23 cellular contexts compared by ENCODE assay signal in genomic region chr5:90398726-90399125, GRCh38. TPM values are rescaled to one million over a fixed set of nuclear protein-coding genes. Genes with fewer than 3 reads are reported as not detected.
DNase-seq lines count a peak whose midpoint lies in the region; ATAC-seq and TF ChIP-seq lines count a peak whose summit lies in the region.
"Had no signal": no experiment of that assay in that cellular context is flagged by ENCODE, and none has a peak within 500 bp of the region (broad histone marks: within the 10 kb centered on the region; RNA-seq: fewer than 3 reads in every experiment).

No MANE protein-coding gene starts in this region.

- no peak overlapping the region for H3K4me3 ChIP-seq in mucosa of descending colon
- H3K4me3 ChIP-seq: MG63 had no signal

- H3K36me3 ChIP-seq in mucosa of descending colon (ENCODE audit: low read depth), result no peaks in the 10 kb centered on the region

- peaks cover 11% of the 10 kb centered on the region for H3K4me1 Mint-ChIP-seq in T-helper 2 cell treated with Interferon-gamma antibody and Interleukin-4, amounts not matched to agents 5 μg/mL and 100 μg/mL, for 36 hours (ENCODE audit: low read depth)
- H3K4me1 Mint-ChIP-seq in MCF 10A (ENCODE audit: insufficient read depth, unreplicated experiment), result peaks cover 11% of the 10 kb centered on the region
- H3K4me1 Mint-ChIP-seq: B cell, H9 had no signal

- ATAC-seq in mucosa of descending colon, result no peak

- CTCF ChIA-PET in MCF 10A (lab: Yijun Ruan, JAX), result interaction anchor here (1.0 kb wide), 1 partner anchor 132 kb away, joined by 3 read pairs; no protein-coding TSS in a partner anchor

- H3K4me1 ChIP-seq in mucosa of descending colon (ENCODE audit: low read depth), result peaks cover 12% of the 10 kb centered on the region

- intact Hi-C loops in mucosa of descending colon (cut with DNase I, micrococcal nuclease) (no loop called here), MCF 10A (cut with micrococcal nuclease) (no loop called here)

- TF ChIP-seq CTCF in mucosa of descending colon (IDR thresholded peaks at IDR 0.05) (no peak), MCF 10A (IDR thresholded peaks at IDR 0.05; ENCODE audit: unreplicated experiment) (no peak)

- DNase-seq in T-helper 2 cell treated with Interferon-gamma antibody and Interleukin-4, amounts not matched to agents 5 μg/mL and 100 μg/mL, for 36 hours (ENCODE audit: low spot score), result no peak
- DNase-seq in T-helper 2 cell (no peak), caudate nucleus (lab: John Stamatoyannopoulos, UW) (peak in 12 of 61 donors; percentile 2 to 33 (median 6)), medulla oblongata (ENCODE audit: extremely low spot score) (peak; percentile 79), superior temporal gyrus (ENCODE audit: extremely low spot score) (peak; percentile 85), mucosa of descending colon (no peak), MCF 10A (ENCODE audit: unreplicated experiment) (no peak)
- no peak for DNase-seq in activated CD4-positive, alpha-beta T cell treated with anti-CD3 and anti-CD28 coated beads, Interleukin-2, amount 50 U/mL, for 1 hour
- DNase-seq: 8988T, DMS 273 treated with DMSO at 0.1 percent for 48 hours, DND-41, H9, MG63, NCI-H1092, NCI-H1436 treated with DMSO at 0.1 percent for 48 hours, NCI-H2029 treated with DMSO at 0.1 percent for 48 hours, NCI-H2171 treated with DMSO at 0.1 percent for 48 hours, NCI-H510A, NCI-H748 treated with DMSO at 0.1 percent for 48 hours, OCI-M1, Right ventricle myocardium superior had no signal

- H3K27ac Mint-ChIP-seq in T-helper 2 cell treated with Interferon-gamma antibody and Interleukin-4, amounts not matched to agents 5 μg/mL and 100 μg/mL, for 36 hours, result peak overlapping the region; percentile 34
- no peak overlapping the region for H3K27ac Mint-ChIP-seq in MCF 10A (ENCODE audit: low read depth, unreplicated experiment)
- H3K27ac Mint-ChIP-seq: B cell had no signal

- H3K36me3 Mint-ChIP-seq in T-helper 2 cell treated with Interferon-gamma antibody and Interleukin-4, amounts not matched to agents 5 μg/mL and 100 μg/mL, for 36 hours (ENCODE audit: low read depth), result peaks cover 24% of the 10 kb centered on the region
- H3K36me3 Mint-ChIP-seq in MCF 10A (ENCODE audit: insufficient read depth, unreplicated experiment), result peaks cover 42% of the 10 kb centered on the region

- peak overlapping the region; percentile 85 for H3K27ac ChIP-seq in caudate nucleus (ENCODE audit: low read depth, low read length)
- H3K27ac ChIP-seq: HL-60 had no signal

- no peaks in the 10 kb centered on the region for H3K9me3 Mint-ChIP-seq in T-helper 2 cell treated with Interferon-gamma antibody and Interleukin-4, amounts not matched to agents 5 μg/mL and 100 μg/mL, for 36 hours
- no peaks in the 10 kb centered on the region for H3K9me3 Mint-ChIP-seq in MCF 10A (ENCODE audit: unreplicated experiment)
- H3K9me3 Mint-ChIP-seq: H9 had no signal

- H3K27me3 Mint-ChIP-seq in T-helper 2 cell treated with Interferon-gamma antibody and Interleukin-4, amounts not matched to agents 5 μg/mL and 100 μg/mL, for 36 hours (ENCODE audit: low read depth), result no peaks in the 10 kb centered on the region
- H3K27me3 Mint-ChIP-seq in MCF 10A (ENCODE audit: insufficient read depth, unreplicated experiment), result no peaks in the 10 kb centered on the region
- H3K27me3 Mint-ChIP-seq: B cell had no signal

- BruUV-seq in MCF 10A (replicated peaks; lab: Mats Ljungman, UMichigan), result no TSS peak

- POLR2A ChIA-PET in MCF 10A (lab: Yijun Ruan, JAX), result interaction anchor here (1.8 kb wide), 1 partner anchor 11 kb away, joined by 6 read pairs; the partner anchor contains the start of gene CETN3

- no peaks in the 10 kb centered on the region for H3K9me3 ChIP-seq in mucosa of descending colon
- H3K9me3 ChIP-seq: MG63 had no signal

- H3K4me3 Mint-ChIP-seq in T-helper 2 cell treated with Interferon-gamma antibody and Interleukin-4, amounts not matched to agents 5 μg/mL and 100 μg/mL, for 36 hours, result no peak overlapping the region
- no peak overlapping the region for H3K4me3 Mint-ChIP-seq in MCF 10A (ENCODE audit: unreplicated experiment)
- H3K4me3 Mint-ChIP-seq: B cell, H9 had no signal

RNA-seq across cellular contexts. Expression of gene CETN3, which starts 10.8 kb away (rescaled TPM):
- total RNA-seq in mucosa of descending colon (10 to 100 TPM; 15.0 to 18.7 (median 17.8) TPM), MCF 10A (2022) (24.8 and 28.4 TPM in 2 replicates)

Comparison
In these comparisons a context has a peak if more than half of its experiments do, and no peak if none do; other contexts are left out.
1. DNase-seq: peak in medulla oblongata (single experiment) and superior temporal gyrus (single experiment); none in T-helper 2 cell treated with Interferon-gamma antibody and Interleukin-4, amounts not matched to agents 5 μg/mL and 100 μg/mL, for 36 hours (single experiment), T-helper 2 cell (0 of 5), activated CD4-positive, alpha-beta T cell treated with anti-CD3 and anti-CD28 coated beads, Interleukin-2, amount 50 U/mL, for 1 hour (single experiment), mucosa of descending colon (0 of 3) and MCF 10A (single experiment).